ENCODE assay signal across 8 cellular contexts in genomic region chr17:69607162-69607834, GRCh38.
DNase-seq lines count a peak whose midpoint lies in the region; ATAC-seq and TF ChIP-seq lines count a peak whose summit lies in the region.

No MANE protein-coding gene starts in this region.

- H3K9me3 ChIP-seq in BE2C: no peaks in the 10 kb centered on the region
- H3K9me3 ChIP-seq in esophagus squamous epithelium: no peaks in the 10 kb centered on the region
- no peaks in the 10 kb centered on the region for H3K9me3 ChIP-seq in muscle layer of colon (ENCODE audit: low read length)

- intact Hi-C loops in esophagus squamous epithelium (cut with DNase I): loop anchor here (10.0 kb wide), 1 partner anchor 538 kb away; no protein-coding TSS in a partner anchor

- H3K36me3 ChIP-seq in BE2C (no peaks in the 10 kb centered on the region), esophagus squamous epithelium (no peaks in the 10 kb centered on the region), muscle layer of colon (ENCODE audit: insufficient read depth, low read length) (no peaks in the 10 kb centered on the region)

- peak; percentile 81 for ATAC-seq in GM18520 (IDR thresholded peaks at IDR 0.05; ENCODE audit: unreplicated experiment)
- peak; percentile 76 for ATAC-seq in HG02973 (IDR thresholded peaks at IDR 0.05; ENCODE audit: unreplicated experiment)

- 15 to 19% methylated on average over 6 of the region's 6 CpGs for WGBS in esophagus squamous epithelium, 2 donors

- peak; percentile 59 for DNase-seq in BE2C
- peak; percentile 44 for DNase-seq in NCI-H146 (lab: John Stamatoyannopoulos, UW)
- DNase-seq in SW480 (ENCODE audit: low spot score): peak; percentile 68
- DNase-seq in esophagus squamous epithelium (lab: John Stamatoyannopoulos, UW): no peak
- peak; percentile 64 for DNase-seq in ureter (ENCODE audit: low spot score)

- H3K9ac ChIP-seq in muscle layer of colon (ENCODE audit: low read length): no peak overlapping the region

- TF ChIP-seq CTCF in BE2C (IDR thresholded peaks at IDR 0.05; ENCODE audit: low read depth, low read length) (peak; percentile 85), esophagus squamous epithelium (IDR thresholded peaks at IDR 0.05) (peak in 5 of 6 experiments; percentile 77 to 93 (median 90))

- H3K27me3 ChIP-seq in BE2C: no peaks in the 10 kb centered on the region
- H3K27me3 ChIP-seq in esophagus squamous epithelium: no peaks in the 10 kb centered on the region
- H3K27me3 ChIP-seq in muscle layer of colon (ENCODE audit: control insufficient read depth in 1 of 2, insufficient read depth in 2 of 2, low read length in 2 of 2): no peaks in the 10 kb centered on the region

- peak overlapping the region in 3 of 4 donors; percentile 44 to 62 (median 52) for H3K27ac ChIP-seq in esophagus squamous epithelium
- peak overlapping the region; percentile 66 for H3K27ac ChIP-seq in muscle layer of colon (ENCODE audit: low read depth, low read length)

- no peak overlapping the region for H3K4me3 ChIP-seq in BE2C (ENCODE audit: low read depth, low read length)
- H3K4me3 ChIP-seq in esophagus squamous epithelium: no peak overlapping the region
- H3K4me3 ChIP-seq in muscle layer of colon (ENCODE audit: low read depth in 1 of 2, low read length in 2 of 2): no peak overlapping the region

- H3K4me1 ChIP-seq in BE2C: no peaks in the 10 kb centered on the region
- peaks cover 0 to 38% (median 22%) of the 10 kb centered on the region in 3 donors for H3K4me1 ChIP-seq in esophagus squamous epithelium
- H3K4me1 ChIP-seq in muscle layer of colon (ENCODE audit: insufficient read depth, low read length): peaks cover 27% of the 10 kb centered on the region

- TF ChIP-seq POLR2A in esophagus squamous epithelium (IDR thresholded peaks at IDR 0.05): no peak
